ENCODE assay signal across 1 cellular context in genomic region chr13:113203507-113204377, GRCh38.
TF ChIP-seq lines count a peak whose summit lies in the region.

No MANE protein-coding gene starts in this region.

TF ChIP-seq in IMR-90, 13 proteins besides CTCF, POLR2A, EP300 and RAD21:
- TF ChIP-seq CHD1 (IDR thresholded peaks at IDR 0.05; ENCODE audit: low read depth, low read length) (no peak), USF2 (IDR thresholded peaks at IDR 0.05; ENCODE audit: low read depth, low read length) (no peak), FOS (IDR thresholded peaks at IDR 0.05; ENCODE audit: low read depth, low read length) (no peak), MAFK (IDR thresholded peaks at IDR 0.05; ENCODE audit: low read depth, low read length) (no peak)
